In the genomic region with DNA sequence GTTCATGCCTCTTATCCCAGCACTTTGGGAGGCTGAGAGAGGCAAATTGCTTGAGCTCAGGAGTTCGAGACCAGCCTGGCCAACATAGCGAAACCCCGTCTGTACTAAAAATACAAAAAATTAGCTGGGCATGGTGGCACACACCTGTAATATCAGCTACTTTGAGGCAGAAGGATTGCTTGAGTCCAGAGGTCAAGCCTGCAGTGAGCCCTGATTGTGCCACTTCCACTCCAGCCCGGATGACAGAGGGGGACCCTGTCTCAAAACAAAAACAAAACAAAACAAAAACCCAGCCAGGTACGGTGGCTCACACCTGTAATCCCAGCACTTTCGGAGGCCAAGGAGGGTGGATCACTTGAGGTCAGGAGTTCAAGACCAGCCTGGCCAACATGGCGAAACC, we compare ENCODE assay signal across 8 cellular contexts. TPM values are rescaled to one million over a fixed set of nuclear protein-coding genes. Genes with fewer than 3 reads are reported as not detected.
DNase-seq lines count a peak whose midpoint lies in the region; ATAC-seq, FAIRE-seq and TF ChIP-seq lines count a peak whose summit lies in the region.
"Not testable (repeated sequence)": the region's sequence is repeated elsewhere in the genome, so short reads cannot be mapped to it uniquely, and the experiment has no call there.

No MANE protein-coding gene starts in this region.

- peaks cover 30% of the 10 kb centered on the region for H3K4me1 Mint-ChIP-seq in MCF 10A (ENCODE audit: insufficient read depth, unreplicated experiment)

- not testable (repeated sequence) for H4K20me1 ChIP-seq in PC-9 (ENCODE audit: insufficient read depth)

- FAIRE-seq in A549 (lab: Jason Lieb, UNC), result not testable (repeated sequence)

- H3K4me3 Mint-ChIP-seq in MCF 10A (ENCODE audit: unreplicated experiment), result not testable (repeated sequence)

- TF ChIP-seq RAD21 in A549 (conservative IDR thresholded peaks at IDR 0.05 in 1 of 2, IDR thresholded peaks at IDR 0.05 in 1 of 2), result not testable (repeated sequence)

- 89% methylated on average over 7 of the region's 7 CpGs for WGBS in A549 (ENCODE audit: missing lambda C conversion rate)
- WGBS in heart left ventricle, 4 donors, result 72 to 85% (median 82%) methylated on average over 7 of the region's 7 CpGs
- WGBS in stomach, 5 donors, result 79 to 86% (median 85%) methylated on average over 7 of the region's 7 CpGs
- WGBS in upper lobe of left lung, 2 donors, result 88 to 97% methylated on average over 7 of the region's 7 CpGs

- not testable (repeated sequence) for BruUV-seq in PC-9 (replicated peaks; lab: Mats Ljungman, UMichigan); MCF 10A (replicated peaks; lab: Mats Ljungman, UMichigan)

- POLR2A ChIA-PET in A549 (lab: Yijun Ruan, JAX), result not testable (repeated sequence)
- POLR2A ChIA-PET in PC-9 (lab: Charles Lee; ENCODE audit: unreplicated experiment), result interaction anchor here (0.6 kb wide), 1 partner anchor 471 kb away, joined by 3 read pairs; no protein-coding TSS in a partner anchor
- POLR2A ChIA-PET in MCF 10A (lab: Yijun Ruan, JAX), result interaction anchor here (1.5 kb wide), 1 partner anchor 10 kb away, joined by 3 read pairs; no protein-coding TSS in a partner anchor

- intact Hi-C loops in PC-9 (cut with micrococcal nuclease; ENCODE audit: unreplicated experiment), result loop anchor here (10.0 kb wide), 2 partner anchors 187 to 1237 kb away; a partner anchor contains a TSS
- intact Hi-C loops in MCF 10A (cut with micrococcal nuclease); left colon (cut with DNase I, micrococcal nuclease); mucosa of descending colon (cut with DNase I, micrococcal nuclease); stomach (cut with DNase I; ENCODE audit: low total_unique reads): not testable (repeated sequence)
- intact Hi-C loops in heart left ventricle (cut with DNase I), result loop anchor here in 4 of 10 donors (10.0 kb wide), 3 partner anchors 57 to 257 kb away; a partner anchor contains a TSS

- not testable (repeated sequence) for TF ChIP-seq EP300 in A549 (IDR thresholded peaks at IDR 0.05); stomach (IDR thresholded peaks at IDR 0.05); upper lobe of left lung (IDR thresholded peaks at IDR 0.05)

- not testable (repeated sequence) for TF ChIP-seq POLR2A in A549 (IDR thresholded peaks at IDR 0.05; ENCODE audit: low read length); heart left ventricle (IDR thresholded peaks at IDR 0.05); stomach (IDR thresholded peaks at IDR 0.05); upper lobe of left lung (IDR thresholded peaks at IDR 0.05)

- not testable (repeated sequence) for DNase-seq in A549 (ENCODE audit: low read depth in 1 of 2, low spot score in 1 of 2); PC-9; MCF 10A (ENCODE audit: unreplicated experiment); heart left ventricle; left colon; mucosa of descending colon; stomach; upper lobe of left lung

- H3K27ac ChIP-seq in A549 (peak overlapping the region; percentile 55 to 68; a peak in 4 of 6 replicates), PC-9 (peak overlapping the region; percentile 64), heart left ventricle (peak overlapping the region in 10 of 12 donors; percentile 9 to 69 (median 53)), stomach (peak overlapping the region in 4 of 5 donors; percentile 64 to 77 (median 74)), upper lobe of left lung (peak overlapping the region; percentile 41 to 68 (median 68))

- H3K4me1 ChIP-seq in A549 (peaks cover 63% of the 10 kb centered on the region), PC-9 (replicated peaks; ENCODE audit: insufficient read depth) (peaks cover 40% of the 10 kb centered on the region), heart left ventricle (peaks cover 8 to 96% (median 81%) of the 10 kb centered on the region in 12 donors), mucosa of descending colon (ENCODE audit: low read depth) (peaks cover 14% of the 10 kb centered on the region), stomach (peaks cover 42 to 93% (median 69%) of the 10 kb centered on the region in 4 donors), upper lobe of left lung (peaks cover 49 to 74% (median 68%) of the 10 kb centered on the region in 4 donors)

- peaks cover 33% of the 10 kb centered on the region for H3K79me2 ChIP-seq in PC-9 (ENCODE audit: low read depth)

- peak overlapping the region; percentile 61 for H3K4me2 ChIP-seq in A549
- H3K4me2 ChIP-seq in PC-9, result peak overlapping the region; percentile 49

- CTCF ChIA-PET in A549 (lab: Yijun Ruan, JAX) (interaction anchor here (1.9 kb wide), 1 partner anchor 37 kb away, joined by 8 read pairs; no protein-coding TSS in a partner anchor), MCF 10A (lab: Yijun Ruan, JAX) (interaction anchor here (0.7 to 6.0 kb wide), 4 partner anchors 37 to 1685 kb away, joined by 3 to 31 read pairs (median 4); no protein-coding TSS in a partner anchor)
- CTCF ChIA-PET in PC-9 (lab: Charles Lee), result not testable (repeated sequence)

- not testable (repeated sequence) for H3K9me3 Mint-ChIP-seq in MCF 10A (ENCODE audit: unreplicated experiment)

- peak overlapping the region; percentile 78 for H3K27ac Mint-ChIP-seq in MCF 10A (ENCODE audit: low read depth, unreplicated experiment)

- H3K27me3 ChIP-seq in PC-9 (ENCODE audit: insufficient read depth, low read depth); heart left ventricle; stomach; upper lobe of left lung: not testable (repeated sequence)

- H3K9me2 ChIP-seq in PC-9 (ENCODE audit: insufficient read depth), result not testable (repeated sequence)

- H3K27me3 Mint-ChIP-seq in MCF 10A (ENCODE audit: insufficient read depth, unreplicated experiment), result not testable (repeated sequence)

- not testable (repeated sequence) for H3K4me3 ChIP-seq in A549, PC-9, heart left ventricle, mucosa of descending colon, stomach, upper lobe of left lung

- not testable (repeated sequence) for TF ChIP-seq CTCF in A549 (IDR thresholded peaks at IDR 0.05); PC-9 (conservative IDR thresholded peaks at IDR 0.05); MCF 10A (IDR thresholded peaks at IDR 0.05; ENCODE audit: unreplicated experiment); heart left ventricle (IDR thresholded peaks at IDR 0.05); mucosa of descending colon (IDR thresholded peaks at IDR 0.05); stomach (IDR thresholded peaks at IDR 0.05); upper lobe of left lung (IDR thresholded peaks at IDR 0.05)

- not testable (repeated sequence) for H2AFZ ChIP-seq in PC-9

- H3K36me3 Mint-ChIP-seq in MCF 10A (ENCODE audit: insufficient read depth, unreplicated experiment), result peaks cover 34% of the 10 kb centered on the region

- not testable (repeated sequence) for H3K36me3 ChIP-seq in PC-9 (ENCODE audit: low read depth); mucosa of descending colon (ENCODE audit: low read depth)
- H3K36me3 ChIP-seq in heart left ventricle, result peaks cover 0 to 52% (median 33%) of the 10 kb centered on the region in 9 donors
- H3K36me3 ChIP-seq in stomach, result peaks cover 0 to 18% (median 3%) of the 10 kb centered on the region in 4 donors
- H3K36me3 ChIP-seq in upper lobe of left lung, result peaks cover 0 to 12% (median 0%) of the 10 kb centered on the region in 4 donors

- not testable (repeated sequence) for H3K9me3 ChIP-seq in A549; PC-9 (ENCODE audit: insufficient read depth, low read depth); heart left ventricle; mucosa of descending colon; stomach; upper lobe of left lung

- H3F3A ChIP-seq in PC-9 (ENCODE audit: insufficient read depth, low read depth), result not testable (repeated sequence)

- not testable (repeated sequence) for ATAC-seq in A549; heart left ventricle; upper lobe of left lung (ENCODE audit: low FRiP score in 2 of 2)
- ATAC-seq in left colon, result peak; percentile 26
- peak; percentile 25 for ATAC-seq in mucosa of descending colon

RNA-seq across cellular contexts. Expression of a gene that starts 7.2 kb away (rescaled TPM):
- polyA plus RNA-seq in A549 (2011; rRNA removed), result 216 and 245 TPM in 2 replicates
- 254 and 257 TPM in 2 replicates for polyA plus RNA-seq in A549 (2012; cell fraction: cytosol; rRNA removed)
- 137 and 208 TPM in 2 replicates for polyA plus RNA-seq in A549 (2012; cell fraction: nucleus; rRNA removed)
- polyA plus RNA-seq in A549 (2017; fragmentation: RNase III; extraction: RNeasy Plus Mini Kit Qiagen cat#74134 plus additional on column Dnase treatment), result 208 to 225 TPM (median 217 TPM) in 3 replicates
- 111 and 113 TPM in 2 replicates for polyA minus RNA-seq in A549 (2011; rRNA and poly(A)+ RNA removed)
- total RNA-seq in PC-9 (2021), result 67.2 and 90.1 TPM in 2 replicates
- 75.5 and 97.1 TPM in 2 replicates for total RNA-seq in MCF 10A (2022)
- 1,000 to 10,000 TPM in 1 of 9 donors, 100 to 1,000 TPM in 8; 408 to 1,027 (median 747) TPM for total RNA-seq in heart left ventricle
- 1,000 to 10,000 TPM in 1 of 2 donors, 100 to 1,000 TPM in 1; 399 to 1,314 TPM for polyA plus RNA-seq in heart left ventricle
- 100 to 1,000 TPM; 366 to 451 TPM for total RNA-seq in left colon
- total RNA-seq in mucosa of descending colon, result 100 to 1,000 TPM; 236 to 436 (median 367) TPM
- total RNA-seq in stomach, result 100 to 1,000 TPM in 4 of 5 donors, 10 to 100 TPM in 1; 46.1 to 310 (median 120) TPM
- polyA plus RNA-seq in stomach, result 100 to 1,000 TPM; 107 to 178 (median 127) TPM
- 100 to 1,000 TPM in 5 of 6 donors, 10 to 100 TPM in 1; 49.2 to 250 (median 202) TPM for total RNA-seq in upper lobe of left lung
